Comparison of ENCODE assay signal across 8 cellular contexts in the genomic region with DNA sequence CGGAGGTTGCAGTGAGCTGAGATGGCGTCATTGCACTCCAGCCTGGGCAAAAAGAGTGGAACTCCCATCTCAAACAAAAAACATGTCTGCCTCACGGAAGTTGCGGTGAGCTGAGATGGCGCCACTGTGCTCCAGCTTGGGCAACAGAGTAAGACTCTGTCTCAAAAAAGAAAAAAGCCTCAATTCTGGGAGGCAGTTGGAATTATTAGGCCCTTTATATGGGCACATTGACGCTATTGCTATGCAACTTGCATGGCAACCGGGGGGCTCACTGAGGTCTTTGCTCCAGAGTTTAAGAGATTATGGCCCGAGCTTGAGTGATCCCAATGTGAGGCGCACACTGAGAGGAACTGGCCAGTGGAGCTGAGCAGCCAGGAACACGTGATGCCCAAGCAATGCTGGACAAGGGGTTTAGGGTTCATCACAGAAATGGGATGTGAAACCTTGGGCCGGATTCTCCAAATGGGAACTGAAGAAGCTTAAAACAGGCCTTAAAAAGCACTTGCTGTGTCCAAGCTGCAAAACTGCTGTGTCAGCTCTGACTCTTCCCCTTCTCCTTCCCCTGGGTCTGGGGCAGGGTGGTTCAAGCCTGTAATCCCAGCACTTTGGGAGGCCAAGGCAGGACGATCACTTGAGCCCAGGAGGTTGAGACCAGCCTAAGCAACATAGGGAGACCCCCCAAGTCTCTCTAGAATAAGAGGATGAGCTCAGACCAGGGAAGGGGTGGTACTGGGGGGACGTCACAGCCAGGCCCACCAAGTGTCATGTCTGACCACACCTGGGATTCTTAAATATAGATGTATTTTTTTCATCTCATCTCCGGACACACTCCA. TPM values are rescaled to one million over a fixed set of nuclear protein-coding genes. Genes with fewer than 3 reads are reported as not detected.
DNase-seq lines count a peak whose midpoint lies in the region; ATAC-seq, FAIRE-seq and TF ChIP-seq lines count a peak whose summit lies in the region.

No MANE protein-coding gene starts in this region.

- no peaks in the 10 kb centered on the region for H3K9me2 ChIP-seq in OCI-LY1 (ENCODE audit: low read depth, low read length)

- DNase-seq in endothelial cell (ENCODE audit: low spot score) (no peak), neural progenitor cell (ENCODE audit: low spot score) (no peak), iPS-NIHi11 (ENCODE audit: low spot score) (no peak), HTR-8/SVneo (ENCODE audit: insufficient read length, low spot score) (no peak)
- no peak for DNase-seq in activated effector memory CD4-positive, alpha-beta T cell treated with anti-CD3 and anti-CD28 coated beads, Interleukin-2, amount 50 U/mL, for 16 hours

- H3K79me2 ChIP-seq in OCI-LY1 (ENCODE audit: insufficient read depth, low read length), result 0 out of 2 replicates have a peak, but pooled peaks cover 4% of the 10 kb centered on the region
- peaks cover 18% of the 10 kb centered on the region for H3K79me2 ChIP-seq in neural progenitor cell (ENCODE audit: low read depth)

- peak overlapping the region; percentile 72 for H3K27ac ChIP-seq in OCI-LY1 (ENCODE audit: low read depth, low read length, poor library complexity, severe bottlenecking)
- peak overlapping the region; percentile 24 for H3K27ac ChIP-seq in neural progenitor cell

- H3K27me3 Mint-ChIP-seq in endothelial cell (ENCODE audit: unreplicated experiment) (peaks cover 21% of the 10 kb centered on the region), neural progenitor cell (ENCODE audit: insufficient read depth, low read depth) (peaks cover 20% of the 10 kb centered on the region)

- peak; percentile 52 for TF ChIP-seq POLR2A in GM18505 (IDR thresholded peaks at IDR 0.05; ENCODE audit: borderline replicate concordance, extremely low read depth, insufficient read depth, insufficient read length)

- H4K20me1 ChIP-seq in OCI-LY1 (ENCODE audit: insufficient read depth, low read length) (no peaks in the 10 kb centered on the region), neural progenitor cell (ENCODE audit: low read depth) (peaks cover 10% of the 10 kb centered on the region)

- H3K4me3 ChIP-seq in OCI-LY1 (ENCODE audit: low read depth, low read length, poor library complexity, severe bottlenecking), result no peak overlapping the region
- H3K4me3 ChIP-seq in neural progenitor cell, result no peak overlapping the region

- H3K27me3 ChIP-seq in OCI-LY1 (ENCODE audit: insufficient read depth, low read length) (no peaks in the 10 kb centered on the region), neural progenitor cell (no peaks in the 10 kb centered on the region)

- no peak for FAIRE-seq in HTR-8/SVneo (lab: Jason Lieb, UNC)

- peaks cover 23% of the 10 kb centered on the region for H3K36me3 Mint-ChIP-seq in endothelial cell (ENCODE audit: low read depth, unreplicated experiment)
- peaks cover 20% of the 10 kb centered on the region for H3K36me3 Mint-ChIP-seq in neural progenitor cell

- H3K9ac ChIP-seq in OCI-LY1 (ENCODE audit: low read length), result no peak overlapping the region
- H3K9ac ChIP-seq in neural progenitor cell, result no peak overlapping the region

- ATAC-seq in GM18505 (IDR thresholded peaks at IDR 0.05; ENCODE audit: unreplicated experiment), result no peak
- ATAC-seq in HG03565 (IDR thresholded peaks at IDR 0.05; ENCODE audit: unreplicated experiment), result no peak

- H3K4me1 Mint-ChIP-seq in endothelial cell (ENCODE audit: unreplicated experiment), result peaks cover 42% of the 10 kb centered on the region
- H3K4me1 Mint-ChIP-seq in neural progenitor cell, result peaks cover 42% of the 10 kb centered on the region

- no peaks in the 10 kb centered on the region for H3K9me3 ChIP-seq in OCI-LY1 (ENCODE audit: low read length)
- no peaks in the 10 kb centered on the region for H3K9me3 ChIP-seq in neural progenitor cell (ENCODE audit: low read depth)

- H3F3A ChIP-seq in OCI-LY1 (ENCODE audit: insufficient read depth, low read length) (peaks cover 5% of the 10 kb centered on the region; the same call in 1 of the 2 replicates), neural progenitor cell (ENCODE audit: low read depth) (peaks cover 52% of the 10 kb centered on the region)

- no peak overlapping the region for H3K27ac Mint-ChIP-seq in endothelial cell (ENCODE audit: unreplicated experiment)
- no peak overlapping the region for H3K27ac Mint-ChIP-seq in neural progenitor cell

- H2AFZ ChIP-seq in OCI-LY1 (ENCODE audit: low read length) (no peak overlapping the region), neural progenitor cell (replicated peaks) (no peak overlapping the region)

- H3K4me1 ChIP-seq in OCI-LY1 (ENCODE audit: insufficient read depth, low read length, severe bottlenecking), result peaks cover 48% of the 10 kb centered on the region
- H3K4me1 ChIP-seq in neural progenitor cell, result peaks cover 25% of the 10 kb centered on the region

- TF ChIP-seq CTCF in OCI-LY1 (IDR thresholded peaks at IDR 0.05; ENCODE audit: low read length), result no peak
- no peak for TF ChIP-seq CTCF in endothelial cell (IDR thresholded peaks at IDR 0.05; ENCODE audit: unreplicated experiment)
- no peak for TF ChIP-seq CTCF in neural progenitor cell (IDR thresholded peaks at IDR 0.05)

- H3K9me3 Mint-ChIP-seq in endothelial cell (ENCODE audit: unreplicated experiment) (no peaks in the 10 kb centered on the region), neural progenitor cell (no peaks in the 10 kb centered on the region)

- H3K4me3 Mint-ChIP-seq in endothelial cell (ENCODE audit: unreplicated experiment) (peak overlapping the region; percentile 78), neural progenitor cell (peak overlapping the region; percentile 95)

- H3K36me3 ChIP-seq in OCI-LY1 (ENCODE audit: insufficient read depth, low read length) (peaks cover 45% of the 10 kb centered on the region), neural progenitor cell (peaks cover 7% of the 10 kb centered on the region)

- H3K4me2 ChIP-seq in OCI-LY1 (ENCODE audit: low read length), result peak overlapping the region; percentile 98; the same call in 1 of the 2 replicates
- no peak overlapping the region for H3K4me2 ChIP-seq in neural progenitor cell

RNA-seq across cellular contexts. Expression of gene FTL, which starts 2.5 kb away (rescaled TPM):
- 1,109 TPM for total RNA-seq in endothelial cell (ENCODE audit: unreplicated experiment)
- 989 and 1,798 TPM in 2 replicates for total RNA-seq in neural progenitor cell (ENCODE audit: low replicate concordance)

RNA-seq across cellular contexts. Expression of gene BAX, which starts 12.9 kb away (rescaled TPM):
- total RNA-seq in endothelial cell (ENCODE audit: unreplicated experiment) (286 TPM), neural progenitor cell (ENCODE audit: low replicate concordance) (35.8 and 79.2 TPM in 2 replicates)

RNA-seq across cellular contexts. Expression of gene GYS1, which starts 25.5 kb away (rescaled TPM):
- total RNA-seq in endothelial cell (ENCODE audit: unreplicated experiment) (45.7 TPM), neural progenitor cell (ENCODE audit: low replicate concordance) (17.7 and 38.7 TPM in 2 replicates)

RNA-seq across cellular contexts. Expression of gene RUVBL2, which starts 26.1 kb away (rescaled TPM):
- total RNA-seq in endothelial cell (ENCODE audit: unreplicated experiment) (80.6 TPM), neural progenitor cell (ENCODE audit: low replicate concordance) (67.0 and 157 TPM in 2 replicates)

RNA-seq across cellular contexts. Expression of gene DHDH, which starts 34.1 kb away (rescaled TPM):
- total RNA-seq in endothelial cell (ENCODE audit: unreplicated experiment), result 1.0 TPM
- total RNA-seq in neural progenitor cell (ENCODE audit: low replicate concordance), result 1.6 TPM in 1 of 2 replicates, not detected in the other
